In the genomic region with DNA sequence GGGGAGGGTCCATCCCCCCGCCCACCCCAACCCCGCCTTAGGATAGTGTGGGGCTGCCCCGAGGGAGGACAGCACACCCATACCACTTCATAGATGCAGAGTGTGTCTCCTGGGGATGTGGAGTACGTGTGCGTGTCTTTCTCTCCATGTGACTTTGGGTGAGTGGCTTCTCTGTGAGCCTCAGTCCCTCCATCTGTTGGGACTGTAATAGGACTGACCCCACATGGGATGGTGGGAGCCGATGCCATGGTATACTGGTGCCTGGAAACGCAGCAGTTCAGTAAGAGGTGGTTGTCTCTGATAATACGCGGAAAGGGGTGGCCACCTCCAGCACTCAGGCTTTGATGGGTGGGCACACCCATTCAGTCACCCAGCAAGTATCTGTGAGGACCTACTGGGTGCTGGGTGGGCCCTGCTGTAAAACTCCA, we compare ENCODE assay signal across 8 cellular contexts. TPM values are rescaled to one million over a fixed set of nuclear protein-coding genes. Genes with fewer than 3 reads are reported as not detected.
DNase-seq lines count a peak whose midpoint lies in the region; ATAC-seq and TF ChIP-seq lines count a peak whose summit lies in the region.

No MANE protein-coding gene starts in this region.

- H3K4me2 ChIP-seq in GM23338 (peak overlapping the region; percentile 77), SK-N-SH (peak overlapping the region; percentile 91), fibroblast of lung (ENCODE audit: extremely low read depth, insufficient read depth, low read length) (peak overlapping the region; percentile 95)

- H3K4me3 ChIP-seq in GM23338 (peak overlapping the region; percentile 97), SK-N-SH (ENCODE audit: low read depth in 2 of 2, low read length in 1 of 2) (peak overlapping the region; percentile 85 to 88), fibroblast of lung (replicated peaks in 1 of 4; ENCODE audit: control extremely low read depth in 1 of 4, insufficient read depth in 1 of 4, low read depth in 3 of 4, low read length in 4 of 4) (peak overlapping the region in 3 of 4 experiments; percentile 73 to 78 (median 75)), sigmoid colon (peak overlapping the region; percentile 71 to 86 (median 80))

- H3K9me3 ChIP-seq in SK-N-SH = no peaks in the 10 kb centered on the region
- no peaks in the 10 kb centered on the region for H3K9me3 ChIP-seq in fibroblast of lung (ENCODE audit: control insufficient read depth, insufficient read depth, low read depth, low read length)
- H3K9me3 ChIP-seq in sigmoid colon = no peaks in the 10 kb centered on the region

- peaks cover 30% of the 10 kb centered on the region for H3K4me1 Mint-ChIP-seq in GM23338

- CTCF ChIA-PET in SK-N-SH (lab: Yijun Ruan, JAX) = interaction anchor here (1.0 to 1.6 kb wide), 2 partner anchors 11 to 18 kb away, joined by 3 to 7 read pairs; no protein-coding TSS in a partner anchor

- peaks cover 21% of the 10 kb centered on the region for H3K27me3 Mint-ChIP-seq in GM23338 (ENCODE audit: insufficient read depth, low read depth, poor library complexity)

- TF ChIP-seq CTCF in GM23338 (conservative IDR thresholded peaks at IDR 0.05; ENCODE audit: low read depth in 2 of 2) (no peak), SK-N-SH (IDR thresholded peaks at IDR 0.05) (no peak), fibroblast of lung (conservative IDR thresholded peaks at IDR 0.05 in 1 of 2, IDR thresholded peaks at IDR 0.05 in 1 of 2; ENCODE audit: low read depth in 1 of 2, low read length in 2 of 2) (no peak), sigmoid colon (IDR thresholded peaks at IDR 0.05) (no peak)

- TF ChIP-seq EP300 in SK-N-SH (IDR thresholded peaks at IDR 0.05; ENCODE audit: borderline replicate concordance in 1 of 2, low read depth in 1 of 2, low read length in 1 of 2) = no peak
- TF ChIP-seq EP300 in sigmoid colon (IDR thresholded peaks at IDR 0.05) = no peak

- peak overlapping the region; percentile 88; the same call in 1 of the 2 replicates for H3K9ac ChIP-seq in SK-N-SH
- no peak overlapping the region for H3K9ac ChIP-seq in fibroblast of lung (ENCODE audit: insufficient read depth, low read length)

- peak overlapping the region; percentile 97 for H3K4me3 Mint-ChIP-seq in GM23338

- H3K9me3 Mint-ChIP-seq in GM23338 = no peaks in the 10 kb centered on the region

- H3K36me3 ChIP-seq in GM23338 (ENCODE audit: insufficient read depth) (no peaks in the 10 kb centered on the region), SK-N-SH (replicated peaks in 1 of 2; ENCODE audit: control insufficient read depth in 1 of 2, insufficient read depth in 2 of 2, low read length in 1 of 2) (peaks cover 0 to 40% of the 10 kb centered on the region in 2 experiments), fibroblast of lung (ENCODE audit: control insufficient read depth, insufficient read depth, low read length) (peaks cover 19% of the 10 kb centered on the region), sigmoid colon (peaks cover 11 to 30% (median 26%) of the 10 kb centered on the region in 4 donors)

- DNase-seq in GM23338 (ENCODE audit: low spot score) = no peak
- DNase-seq in SK-N-SH = no peak
- no peak for DNase-seq in fibroblast of lung (ENCODE audit: low read depth in 2 of 2)
- peak; percentile 64 for DNase-seq in sigmoid colon
- no peak for DNase-seq in glomerular visceral epithelial cell (ENCODE audit: extremely low spot score)

- TF ChIP-seq RAD21 in SK-N-SH (IDR thresholded peaks at IDR 0.05; ENCODE audit: low read length) = no peak

- ATAC-seq in GM23338 (no peak), GM19397 (IDR thresholded peaks at IDR 0.05; ENCODE audit: unreplicated experiment) (no peak), GM21381 (IDR thresholded peaks at IDR 0.05; ENCODE audit: unreplicated experiment) (no peak), HG02884 (IDR thresholded peaks at IDR 0.05; ENCODE audit: unreplicated experiment) (no peak)

- peaks cover 27% of the 10 kb centered on the region for H3K36me3 Mint-ChIP-seq in GM23338 (ENCODE audit: low read depth)

- WGBS in SK-N-SH (ENCODE audit: low lambda C conversion rate) = 69% methylated on average over 8 of the region's 9 CpGs
- WGBS in sigmoid colon, 2 donors = 15 to 17% methylated on average over 9 of the region's 9 CpGs

- H3K9me2 ChIP-seq in GM23338 (ENCODE audit: insufficient read depth) (no peaks in the 10 kb centered on the region), SK-N-SH (no peaks in the 10 kb centered on the region)

- H3K27ac Mint-ChIP-seq in GM23338 = no peak overlapping the region

- intact Hi-C loops in sigmoid colon (cut with DNase I) = no loop called here

- H3F3A ChIP-seq in GM23338 (replicated peaks; ENCODE audit: low read depth) (peaks cover 16% of the 10 kb centered on the region; the same call in 1 of the 2 replicates), SK-N-SH (replicated peaks; ENCODE audit: insufficient read depth) (peaks cover 22% of the 10 kb centered on the region)

- H2AFZ ChIP-seq in GM23338 = no peak overlapping the region
- no peak overlapping the region for H2AFZ ChIP-seq in SK-N-SH (ENCODE audit: low read depth)
- no peak overlapping the region for H2AFZ ChIP-seq in fibroblast of lung (ENCODE audit: low read length)

- H3K4me1 ChIP-seq in GM23338 (ENCODE audit: insufficient read depth) (peaks cover 25% of the 10 kb centered on the region), SK-N-SH (ENCODE audit: control insufficient read depth in 1 of 2, insufficient read depth in 2 of 2, low read depth in 1 of 2, low read length in 1 of 2) (peaks cover 0 to 17% of the 10 kb centered on the region in 2 experiments; a peak in 2 of 4 replicates), fibroblast of lung (ENCODE audit: control insufficient read depth, extremely low read depth, insufficient read depth, low read length) (peaks cover 2% of the 10 kb centered on the region), sigmoid colon (peaks cover 0 to 45% (median 26%) of the 10 kb centered on the region in 4 donors)

- peak overlapping the region; percentile 63; the same call in 1 of the 2 replicates for H3K27ac ChIP-seq in GM23338 (ENCODE audit: low read depth)
- peak overlapping the region in 1 of 2 experiments; percentile 79; a peak in 2 of 4 replicates for H3K27ac ChIP-seq in SK-N-SH (ENCODE audit: low read depth in 2 of 2, low read length in 1 of 2)
- no peak overlapping the region for H3K27ac ChIP-seq in fibroblast of lung (ENCODE audit: insufficient read depth, low read length)
- H3K27ac ChIP-seq in sigmoid colon = peak overlapping the region; percentile 84 to 92 (median 90)

- peaks cover 6% of the 10 kb centered on the region for H4K20me1 ChIP-seq in GM23338 (replicated peaks; ENCODE audit: insufficient read depth)
- no peaks in the 10 kb centered on the region for H4K20me1 ChIP-seq in SK-N-SH (ENCODE audit: insufficient read depth)
- H4K20me1 ChIP-seq in fibroblast of lung (ENCODE audit: control insufficient read depth, extremely low read depth, insufficient read depth, low read length) = no peaks in the 10 kb centered on the region

- H3K27me3 ChIP-seq in GM23338 (ENCODE audit: insufficient read depth) (no peaks in the 10 kb centered on the region), SK-N-SH (ENCODE audit: insufficient read depth) (no peaks in the 10 kb centered on the region), fibroblast of lung (ENCODE audit: control insufficient read depth, insufficient read depth, low read length) (no peaks in the 10 kb centered on the region), sigmoid colon (no peaks in the 10 kb centered on the region)

- TF ChIP-seq POLR2A in sigmoid colon (IDR thresholded peaks at IDR 0.05) = no peak

- POLR2A ChIA-PET in SK-N-SH (lab: Yijun Ruan, JAX) = no interaction called here

- H3K79me2 ChIP-seq in GM23338 (replicated peaks; ENCODE audit: insufficient read depth) (peaks cover 23% of the 10 kb centered on the region), SK-N-SH (ENCODE audit: insufficient read depth) (peaks cover 38% of the 10 kb centered on the region), fibroblast of lung (ENCODE audit: control insufficient read depth, insufficient read depth, low read length) (peaks cover 17% of the 10 kb centered on the region)

RNA-seq across cellular contexts. Expression of a gene that starts 0.8 kb away (rescaled TPM):
- 66.6 and 68.0 TPM in 2 replicates for total RNA-seq in GM23338 (2014; rRNA removed; shearing (Covaris generic))
- 53.8 and 53.9 TPM in 2 replicates for polyA plus RNA-seq in GM23338 (2016; fragmentation: Nextera tagmentation; extraction: Ambion mirVana)
- polyA plus RNA-seq in SK-N-SH (2012; rRNA removed) = 14.1 and 21.4 TPM in 2 replicates
- polyA plus RNA-seq in SK-N-SH (2012; cell fraction: cytosol; rRNA removed) = 12.2 and 20.2 TPM in 2 replicates
- polyA plus RNA-seq in SK-N-SH (2012; cell fraction: nucleus; rRNA removed) = 47.3 and 60.3 TPM in 2 replicates
- total RNA-seq in fibroblast of lung = 8.2 and 11.6 TPM in 2 replicates
- 8.1 and 10.8 TPM in 2 replicates for polyA plus RNA-seq in fibroblast of lung
- 15.0 and 22.3 TPM in 2 replicates for polyA plus RNA-seq in fibroblast of lung (2012)
- polyA minus RNA-seq in fibroblast of lung (ENCODE audit: low replicate concordance) = 30.1 and 48.5 TPM in 2 replicates
- 10 to 100 TPM; 14.7 to 33.8 (median 16.7) TPM for total RNA-seq in sigmoid colon
- polyA plus RNA-seq in sigmoid colon = 10 to 100 TPM; 18.6 to 51.7 (median 32.6) TPM

RNA-seq across cellular contexts. Expression of a gene that starts 28.1 kb away (rescaled TPM):
- 25.5 and 31.9 TPM in 2 replicates for total RNA-seq in GM23338 (2014; rRNA removed; shearing (Covaris generic))
- 8.9 and 11.5 TPM in 2 replicates for polyA plus RNA-seq in GM23338 (2016; fragmentation: Nextera tagmentation; extraction: Ambion mirVana)
- 30.4 and 37.3 TPM in 2 replicates for polyA plus RNA-seq in SK-N-SH (2012; rRNA removed)
- polyA plus RNA-seq in SK-N-SH (2012; cell fraction: cytosol; rRNA removed) = 17.3 and 24.0 TPM in 2 replicates
- polyA plus RNA-seq in SK-N-SH (2012; cell fraction: nucleus; rRNA removed) = 89.1 and 93.7 TPM in 2 replicates
- total RNA-seq in fibroblast of lung = 9.8 and 12.2 TPM in 2 replicates
- polyA plus RNA-seq in fibroblast of lung = 11.8 and 15.1 TPM in 2 replicates
- polyA plus RNA-seq in fibroblast of lung (2012) = 16.8 and 19.6 TPM in 2 replicates
- polyA minus RNA-seq in fibroblast of lung (ENCODE audit: low replicate concordance) = 7.3 and 9.9 TPM in 2 replicates
- 10 to 100 TPM; 15.0 to 31.0 (median 15.7) TPM for total RNA-seq in sigmoid colon
- polyA plus RNA-seq in sigmoid colon = 10 to 100 TPM in 1 of 3 donors, 1 to 10 TPM in 2; 1.4 to 11.9 (median 3.6) TPM

RNA-seq across cellular contexts. Expression of a gene that starts 28.5 kb away (rescaled TPM):
- total RNA-seq in GM23338 (2014; rRNA removed; shearing (Covaris generic)) = 131 and 140 TPM in 2 replicates
- polyA plus RNA-seq in GM23338 (2016; fragmentation: Nextera tagmentation; extraction: Ambion mirVana) (58.0 and 62.1 TPM in 2 replicates), SK-N-SH (2012; rRNA removed) (73.1 and 92.8 TPM in 2 replicates), fibroblast of lung (33.7 and 39.9 TPM in 2 replicates), sigmoid colon (10 to 100 TPM; 45.0 to 63.4 (median 51.8) TPM)
- 53.2 and 65.2 TPM in 2 replicates for polyA plus RNA-seq in SK-N-SH (2012; cell fraction: cytosol; rRNA removed)
- polyA plus RNA-seq in SK-N-SH (2012; cell fraction: nucleus; rRNA removed) = 174 and 181 TPM in 2 replicates
- total RNA-seq in fibroblast of lung (52.9 and 56.0 TPM in 2 replicates), sigmoid colon (10 to 100 TPM; 42.5 to 62.6 (median 49.7) TPM)
- polyA plus RNA-seq in fibroblast of lung (2012) = 49.4 and 56.7 TPM in 2 replicates
- 136 TPM in 2 replicates for polyA minus RNA-seq in fibroblast of lung (ENCODE audit: low replicate concordance)

RNA-seq across cellular contexts. Expression of a gene that starts 56.7 kb away (rescaled TPM):
- 1.2 and 2.6 TPM in 2 replicates for total RNA-seq in GM23338 (2014; rRNA removed; shearing (Covaris generic))
- polyA plus RNA-seq in GM23338 (2016; fragmentation: Nextera tagmentation; extraction: Ambion mirVana) (0.75 and 0.78 TPM in 2 replicates), SK-N-SH (2012; rRNA removed) (9.5 and 10.6 TPM in 2 replicates), fibroblast of lung (9.3 and 11.5 TPM in 2 replicates), sigmoid colon (1 to 10 TPM in 2 of 3 donors, under 1 TPM in 1; 0.46 to 2.9 (median 1.8) TPM)
- 6.9 and 8.6 TPM in 2 replicates for polyA plus RNA-seq in SK-N-SH (2012; cell fraction: cytosol; rRNA removed)
- 7.0 and 8.3 TPM in 2 replicates for polyA plus RNA-seq in SK-N-SH (2012; cell fraction: nucleus; rRNA removed)
- total RNA-seq in fibroblast of lung (4.1 and 5.6 TPM in 2 replicates), sigmoid colon (10 to 100 TPM; 23.7 to 87.2 (median 48.6) TPM)
- 9.4 and 12.0 TPM in 2 replicates for polyA plus RNA-seq in fibroblast of lung (2012)
- polyA minus RNA-seq in fibroblast of lung (ENCODE audit: low replicate concordance) = 5.3 and 7.0 TPM in 2 replicates
